17 cellular contexts compared by ENCODE assay signal in the genomic region with DNA sequence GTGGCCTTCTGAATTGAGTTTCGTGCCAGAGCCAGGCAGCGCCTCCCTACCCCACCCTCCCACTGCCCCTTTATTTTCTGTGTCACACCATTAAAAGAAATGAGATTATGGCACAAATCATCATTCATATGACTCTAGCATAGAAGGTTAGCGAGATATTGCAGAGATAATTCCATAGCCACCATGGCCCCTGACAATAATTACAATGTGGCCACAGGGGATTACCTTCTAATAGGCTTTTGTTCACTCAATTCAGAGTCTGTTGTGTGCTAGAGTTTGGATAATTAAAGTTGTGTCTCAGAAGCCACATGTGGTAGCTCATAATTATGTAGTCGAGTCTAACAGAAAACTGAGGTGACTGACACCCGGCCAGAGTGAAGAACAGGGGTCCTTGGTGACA.
DNase-seq lines count a peak whose midpoint lies in the region; ATAC-seq and TF ChIP-seq lines count a peak whose summit lies in the region.
"Had no signal": no experiment of that assay in that cellular context is flagged by ENCODE, and none has a peak within 500 bp of the region (broad histone marks: within the 10 kb centered on the region; RNA-seq: fewer than 3 reads in every experiment).

No MANE protein-coding gene starts in this region.

- no peaks in the 10 kb centered on the region for H3K36me3 Mint-ChIP-seq in stimulated activated memory B cell treated with anti-CD40 and anti-IgM and Interleukin-4, amounts not matched to agents 10 μg/mL and 1 μg/mL and 100 μg/mL, for 72 hours

- ATAC-seq in stimulated activated memory B cell treated with anti-CD40 and anti-IgM and Interleukin-4, amounts not matched to agents 10 μg/mL and 1 μg/mL and 100 μg/mL, for 72 hours, result no peak
- ATAC-seq: A549, HCT116 had no signal

- no peak overlapping the region for H3K27ac Mint-ChIP-seq in stimulated activated memory B cell treated with anti-CD40 and anti-IgM and Interleukin-4, amounts not matched to agents 10 μg/mL and 1 μg/mL and 100 μg/mL, for 72 hours
- H3K27ac Mint-ChIP-seq: T-helper 2 cell treated with Interferon-gamma antibody and Interleukin-4, amounts not matched to agents 5 μg/mL and 100 μg/mL, for 36 hours had no signal

- peaks cover 6% of the 10 kb centered on the region for H3K27me3 Mint-ChIP-seq in stimulated activated memory B cell treated with anti-CD40 and anti-IgM and Interleukin-4, amounts not matched to agents 10 μg/mL and 1 μg/mL and 100 μg/mL, for 72 hours

- no peaks in the 10 kb centered on the region for H3K4me1 Mint-ChIP-seq in stimulated activated memory B cell treated with anti-CD40 and anti-IgM and Interleukin-4, amounts not matched to agents 10 μg/mL and 1 μg/mL and 100 μg/mL, for 72 hours

- H3K4me3 Mint-ChIP-seq in stimulated activated memory B cell treated with anti-CD40 and anti-IgM and Interleukin-4, amounts not matched to agents 10 μg/mL and 1 μg/mL and 100 μg/mL, for 72 hours, result no peak overlapping the region
- H3K4me3 Mint-ChIP-seq: T-helper 2 cell treated with Interferon-gamma antibody and Interleukin-4, amounts not matched to agents 5 μg/mL and 100 μg/mL, for 36 hours had no signal

- no peak for TF ChIP-seq CTCF in retinal pigment epithelial cell (conservative IDR thresholded peaks at IDR 0.05; ENCODE audit: low read depth, low read length)

- H3K9me3 Mint-ChIP-seq in stimulated activated memory B cell treated with anti-CD40 and anti-IgM and Interleukin-4, amounts not matched to agents 10 μg/mL and 1 μg/mL and 100 μg/mL, for 72 hours, result no peaks in the 10 kb centered on the region
- H3K9me3 Mint-ChIP-seq: T-helper 2 cell treated with Interferon-gamma antibody and Interleukin-4, amounts not matched to agents 5 μg/mL and 100 μg/mL, for 36 hours had no signal

- peak; percentile 15 for DNase-seq in NCI-H2171 treated with DMSO at 0.1 percent for 48 hours (lab: John Stamatoyannopoulos, UW)
- no peak for DNase-seq in NCI-H2171 (lab: John Stamatoyannopoulos, UW)
- peak; percentile 67 to 85 for DNase-seq in NCI-H2081 (lab: John Stamatoyannopoulos, UW)
- peak; percentile 96 for DNase-seq in NCI-H82 treated with DMSO at 0.1 percent for 48 hours (lab: John Stamatoyannopoulos, UW; ENCODE audit: unreplicated experiment)
- DNase-seq in retinal pigment epithelial cell (ENCODE audit: low read depth), result peak; percentile 31
- no peak for DNase-seq in NCI-H510A (lab: John Stamatoyannopoulos, UW)
- no peak for DNase-seq in stimulated activated CD4-positive, alpha-beta T cell treated with anti-CD3 and anti-CD28 coated beads, Interleukin-2, amount 100 ng/mL, for 48 hours
- DNase-seq: GM23248, KBM-7, NCI-H2029 treated with DMSO at 0.1 percent for 48 hours, Peyer's patch, SHP77, SW 1271 had no signal

- H3K4me3 ChIP-seq in retinal pigment epithelial cell (ENCODE audit: low read length), result no peak overlapping the region
- H3K4me3 ChIP-seq: A549, GM23248, Peyer's patch had no signal

Comparison
In these comparisons a context has a peak if more than half of its experiments do, and no peak if none do; other contexts are left out.
1. DNase-seq: peak in NCI-H2171 treated with DMSO at 0.1 percent for 48 hours (single experiment), NCI-H2081 (2 of 2), NCI-H82 treated with DMSO at 0.1 percent for 48 hours (single experiment) and retinal pigment epithelial cell (single experiment); none in NCI-H2171 (single experiment), NCI-H510A (single experiment) and stimulated activated CD4-positive, alpha-beta T cell treated with anti-CD3 and anti-CD28 coated beads, Interleukin-2, amount 100 ng/mL, for 48 hours (0 of 2).